ENCODE assay signal across 30 cellular contexts in the genomic region with DNA sequence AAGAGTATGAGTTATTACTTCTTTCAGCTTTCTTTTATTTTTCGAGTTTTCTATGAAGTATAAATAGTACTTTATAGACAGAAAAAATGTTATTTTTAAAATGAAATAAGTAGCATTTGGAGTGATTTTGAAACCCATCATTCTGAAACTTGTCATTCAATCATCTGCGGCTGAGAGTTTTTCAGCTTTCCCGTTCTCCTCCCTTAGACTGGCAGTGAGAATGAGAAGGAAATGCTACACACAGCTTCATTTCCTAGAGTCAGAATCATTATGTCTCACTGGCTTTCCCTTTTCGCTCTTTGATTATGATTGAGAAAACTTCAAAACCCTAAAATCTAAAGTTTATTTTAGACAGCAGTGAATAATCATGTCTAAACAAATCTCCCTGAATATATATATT. TPM values are rescaled to one million over a fixed set of nuclear protein-coding genes. Genes with fewer than 3 reads are reported as not detected.
A peak's percentile ranks its signal among the peaks of the same experiment; 100 is the strongest.
DNase-seq lines count a peak whose midpoint lies in the region; ATAC-seq and TF ChIP-seq lines count a peak whose summit lies in the region.
"Had no signal": no experiment of that assay in that cellular context is flagged by ENCODE, and none has a peak within 500 bp of the region (broad histone marks: within the 10 kb centered on the region; RNA-seq: fewer than 3 reads in every experiment).

No MANE protein-coding gene starts in this region.

- H3K9me3 ChIP-seq in SK-N-SH = no peaks in the 10 kb centered on the region
- no peaks in the 10 kb centered on the region for H3K9me3 ChIP-seq in skeletal muscle satellite cell (replicated peaks; ENCODE audit: low read length)
- H3K9me3 ChIP-seq in naive thymus-derived CD4-positive, alpha-beta T cell (ENCODE audit: control insufficient read depth in 2 of 3, low read length in 3 of 3) = no peaks in the 10 kb centered on the region
- H3K9me3 ChIP-seq: Caco-2, gastrocnemius medialis, psoas muscle, SJCRH30 had no signal

- intact Hi-C loops in naive thymus-derived CD4-positive, alpha-beta T cell (cut with micrococcal nuclease) = loop anchor here in 1 of 2 donors (10.0 kb wide), 1 partner anchor 1350 kb away; no protein-coding TSS in a partner anchor

- H3K9ac ChIP-seq in SK-N-SH (no peak overlapping the region), skeletal muscle satellite cell (ENCODE audit: low read depth, low read length) (peak overlapping the region; percentile 27)

- peaks cover 17% of the 10 kb centered on the region for H3F3A ChIP-seq in SK-N-SH (replicated peaks; ENCODE audit: insufficient read depth)

- WGBS in SK-N-SH (ENCODE audit: low lambda C conversion rate) = 77% methylated on average over 4 of the region's 4 CpGs

- no peak overlapping the region for H3K4me3 Mint-ChIP-seq in activated T-helper 17 cell treated with anti-CD3 and anti-CD28 coated beads, Interleukin-2, amount 50 U/mL, for 72 hours
- no peak overlapping the region for H3K4me3 Mint-ChIP-seq in naive thymus-derived CD4-positive, alpha-beta T cell
- no peak overlapping the region for H3K4me3 Mint-ChIP-seq in T-helper 2 cell treated with Interferon-gamma antibody and Interleukin-4, amounts not matched to agents 5 μg/mL and 100 μg/mL, for 36 hours
- H3K4me3 Mint-ChIP-seq: activated CD4-positive, alpha-beta T cell treated with anti-CD3 and anti-CD28 coated beads, Interleukin-2, amount 10 ng/mL, durations not matched to agents 7 days and 5 days; activated naive CD4-positive, alpha-beta T cell treated with anti-CD3 and anti-CD28 coated beads, Interleukin-2, amount 10 ng/mL, durations not matched to agents 7 days and 5 days; brain; naive thymus-derived CD8-positive, alpha-beta T cell; WTC11 had no signal

- CTCF ChIA-PET in SK-N-SH (lab: Yijun Ruan, JAX) = interaction anchor here (0.6 to 4.9 kb wide), 10 partner anchors 10 to 481 kb away, joined by 4 to 69 read pairs (median 8); no protein-coding TSS in a partner anchor
- CTCF ChIA-PET in naive thymus-derived CD4-positive, alpha-beta T cell (lab: Charles Lee) = interaction anchor here (0.6 to 6.2 kb wide), 5 partner anchors 9 to 702 kb away, joined by 3 to 46 read pairs (median 3); no protein-coding TSS in a partner anchor

- H3K9me2 ChIP-seq in SK-N-SH = no peaks in the 10 kb centered on the region

- no peak overlapping the region for H3K4me3 ChIP-seq in SK-N-SH (ENCODE audit: low read depth in 2 of 2, low read length in 1 of 2)
- H3K4me3 ChIP-seq in skeletal muscle satellite cell (ENCODE audit: low read length) = no peak overlapping the region
- H3K4me3 ChIP-seq in naive thymus-derived CD4-positive, alpha-beta T cell (ENCODE audit: low read length) = no peak overlapping the region
- H3K4me3 ChIP-seq: gastrocnemius medialis, psoas muscle, SJCRH30 had no signal

- H4K20me1 ChIP-seq in SK-N-SH (ENCODE audit: insufficient read depth) = no peaks in the 10 kb centered on the region

- H3K36me3 Mint-ChIP-seq in activated T-helper 17 cell treated with anti-CD3 and anti-CD28 coated beads, Interleukin-2, amount 50 U/mL, for 72 hours (ENCODE audit: low read depth) = no peaks in the 10 kb centered on the region
- H3K36me3 Mint-ChIP-seq in naive thymus-derived CD4-positive, alpha-beta T cell = no peaks in the 10 kb centered on the region
- no peaks in the 10 kb centered on the region for H3K36me3 Mint-ChIP-seq in T-helper 2 cell treated with Interferon-gamma antibody and Interleukin-4, amounts not matched to agents 5 μg/mL and 100 μg/mL, for 36 hours (ENCODE audit: low read depth)
- H3K36me3 Mint-ChIP-seq: activated naive CD4-positive, alpha-beta T cell treated with anti-CD3 and anti-CD28 coated beads, Interleukin-2, amount 10 ng/mL, durations not matched to agents 7 days and 5 days; brain; naive thymus-derived CD8-positive, alpha-beta T cell; WTC11 had no signal

- no peaks in the 10 kb centered on the region for H3K79me2 ChIP-seq in SK-N-SH (ENCODE audit: insufficient read depth)

- no peaks in the 10 kb centered on the region for H3K4me1 Mint-ChIP-seq in activated T-helper 17 cell treated with anti-CD3 and anti-CD28 coated beads, Interleukin-2, amount 50 U/mL, for 72 hours
- peaks cover 0 to 6% (median 0%) of the 10 kb centered on the region in 7 donors for H3K4me1 Mint-ChIP-seq in naive thymus-derived CD4-positive, alpha-beta T cell
- peaks cover 3% of the 10 kb centered on the region for H3K4me1 Mint-ChIP-seq in T-helper 2 cell treated with Interferon-gamma antibody and Interleukin-4, amounts not matched to agents 5 μg/mL and 100 μg/mL, for 36 hours (ENCODE audit: low read depth)
- H3K4me1 Mint-ChIP-seq: activated CD4-positive, alpha-beta T cell treated with anti-CD3 and anti-CD28 coated beads, Interleukin-2, amount 10 ng/mL, durations not matched to agents 7 days and 5 days; activated naive CD4-positive, alpha-beta T cell treated with anti-CD3 and anti-CD28 coated beads, Interleukin-2, amount 10 ng/mL, durations not matched to agents 7 days and 5 days had no signal

- TF ChIP-seq EP300 in SK-N-SH (IDR thresholded peaks at IDR 0.05; ENCODE audit: borderline replicate concordance in 1 of 2, low read depth in 1 of 2, low read length in 1 of 2) = no peak

- H3K4me1 ChIP-seq in SK-N-SH (ENCODE audit: control insufficient read depth in 1 of 2, insufficient read depth in 2 of 2, low read depth in 1 of 2, low read length in 1 of 2) (peaks cover 8 to 13% of the 10 kb centered on the region in 2 experiments), skeletal muscle satellite cell (ENCODE audit: control insufficient read depth, insufficient read depth, low read length) (peaks cover 27% of the 10 kb centered on the region)
- no peaks in the 10 kb centered on the region for H3K4me1 ChIP-seq in naive thymus-derived CD4-positive, alpha-beta T cell (ENCODE audit: control insufficient read depth in 2 of 2, insufficient read depth in 2 of 2, low read length in 2 of 2)
- H3K4me1 ChIP-seq: gastrocnemius medialis, psoas muscle, SJCRH30 had no signal

- no peaks in the 10 kb centered on the region for H3K9me3 Mint-ChIP-seq in activated T-helper 17 cell treated with anti-CD3 and anti-CD28 coated beads, Interleukin-2, amount 50 U/mL, for 72 hours
- no peaks in the 10 kb centered on the region for H3K9me3 Mint-ChIP-seq in naive thymus-derived CD4-positive, alpha-beta T cell
- no peaks in the 10 kb centered on the region for H3K9me3 Mint-ChIP-seq in T-helper 2 cell treated with Interferon-gamma antibody and Interleukin-4, amounts not matched to agents 5 μg/mL and 100 μg/mL, for 36 hours
- H3K9me3 Mint-ChIP-seq: activated CD4-positive, alpha-beta T cell treated with anti-CD3 and anti-CD28 coated beads, Interleukin-2, amount 10 ng/mL, durations not matched to agents 7 days and 5 days; activated naive CD4-positive, alpha-beta T cell treated with anti-CD3 and anti-CD28 coated beads, Interleukin-2, amount 10 ng/mL, durations not matched to agents 7 days and 5 days; brain; naive thymus-derived CD8-positive, alpha-beta T cell; WTC11 had no signal

- POLR2A ChIA-PET in SK-N-SH (lab: Yijun Ruan, JAX) = interaction anchor here (1.1 kb wide), 1 partner anchor 34 kb away, joined by 3 read pairs; a partner anchor contains a TSS
- POLR2A ChIA-PET in naive thymus-derived CD4-positive, alpha-beta T cell (lab: Charles Lee) = interaction anchor here (0.8 kb wide), 1 partner anchor 220 kb away, joined by 4 read pairs; no protein-coding TSS in a partner anchor

- peak overlapping the region in 1 of 2 experiments; percentile 55; a peak in 2 of 4 replicates for H3K27ac ChIP-seq in SK-N-SH (ENCODE audit: low read depth in 2 of 2, low read length in 1 of 2)
- no peak overlapping the region for H3K27ac ChIP-seq in naive thymus-derived CD4-positive, alpha-beta T cell (ENCODE audit: low read depth, low read length)
- H3K27ac ChIP-seq: 22Rv1, C4-2B, gastrocnemius medialis, psoas muscle, SJCRH30 had no signal

- H3K27me3 ChIP-seq in SK-N-SH (ENCODE audit: insufficient read depth) (no peaks in the 10 kb centered on the region), skeletal muscle satellite cell (ENCODE audit: control insufficient read depth, insufficient read depth, low read length) (no peaks in the 10 kb centered on the region)
- H3K27me3 ChIP-seq in naive thymus-derived CD4-positive, alpha-beta T cell (ENCODE audit: control insufficient read depth in 2 of 2, insufficient read depth in 2 of 2, low read length in 2 of 2) = no peaks in the 10 kb centered on the region
- H3K27me3 ChIP-seq: gastrocnemius medialis, SJCRH30 had no signal

- TF ChIP-seq CTCF in SK-N-SH (IDR thresholded peaks at IDR 0.05) = no peak

- H3K27me3 Mint-ChIP-seq in activated T-helper 17 cell treated with anti-CD3 and anti-CD28 coated beads, Interleukin-2, amount 50 U/mL, for 72 hours = no peaks in the 10 kb centered on the region
- peaks cover 0 to 15% (median 3%) of the 10 kb centered on the region in 5 donors for H3K27me3 Mint-ChIP-seq in naive thymus-derived CD4-positive, alpha-beta T cell
- peaks cover 12% of the 10 kb centered on the region for H3K27me3 Mint-ChIP-seq in T-helper 2 cell treated with Interferon-gamma antibody and Interleukin-4, amounts not matched to agents 5 μg/mL and 100 μg/mL, for 36 hours (ENCODE audit: low read depth)
- H3K27me3 Mint-ChIP-seq: brain had no signal

- TF ChIP-seq RAD21 in SK-N-SH (IDR thresholded peaks at IDR 0.05; ENCODE audit: low read length) = no peak

- H3K36me3 ChIP-seq in SK-N-SH (replicated peaks in 1 of 2; ENCODE audit: control insufficient read depth in 1 of 2, insufficient read depth in 2 of 2, low read length in 1 of 2) (no peaks in the 10 kb centered on the region), skeletal muscle satellite cell (ENCODE audit: insufficient read depth, low read length) (no peaks in the 10 kb centered on the region)
- H3K36me3 ChIP-seq in naive thymus-derived CD4-positive, alpha-beta T cell (ENCODE audit: control insufficient read depth in 2 of 3, insufficient read depth in 3 of 3, low read length in 3 of 3) = no peaks in the 10 kb centered on the region
- H3K36me3 ChIP-seq: gastrocnemius medialis, SJCRH30 had no signal

- H2AFZ ChIP-seq in SK-N-SH (ENCODE audit: low read depth) = peak overlapping the region; percentile 1; the same call in 1 of the 2 replicates

- ATAC-seq in SK-N-SH treated with all-trans-retinoic acid at 6 μM for 48 hours (no peak), GM21529 (IDR thresholded peaks at IDR 0.05; ENCODE audit: unreplicated experiment) (peak; percentile 64)
- peak; percentile 94 for ATAC-seq in activated T-helper 17 cell treated with anti-CD3 and anti-CD28 coated beads, Interleukin-2, amount 50 U/mL, for 72 hours (replicated peaks)
- ATAC-seq in naive thymus-derived CD4-positive, alpha-beta T cell = no peak
- ATAC-seq: gastrocnemius medialis; naive thymus-derived CD8-positive, alpha-beta T cell; Panc1; psoas muscle; sciatic nerve; WTC11 had no signal

- H3K27ac Mint-ChIP-seq in activated T-helper 17 cell treated with anti-CD3 and anti-CD28 coated beads, Interleukin-2, amount 50 U/mL, for 72 hours = no peak overlapping the region
- no peak overlapping the region for H3K27ac Mint-ChIP-seq in naive thymus-derived CD4-positive, alpha-beta T cell
- no peak overlapping the region for H3K27ac Mint-ChIP-seq in T-helper 2 cell treated with Interferon-gamma antibody and Interleukin-4, amounts not matched to agents 5 μg/mL and 100 μg/mL, for 36 hours
- H3K27ac Mint-ChIP-seq: activated CD4-positive, alpha-beta T cell treated with anti-CD3 and anti-CD28 coated beads, Interleukin-2, amount 10 ng/mL, durations not matched to agents 7 days and 5 days; activated naive CD4-positive, alpha-beta T cell treated with anti-CD3 and anti-CD28 coated beads, Interleukin-2, amount 10 ng/mL, durations not matched to agents 7 days and 5 days; brain; naive thymus-derived CD8-positive, alpha-beta T cell; WTC11 had no signal

- H3K4me2 ChIP-seq in SK-N-SH (peak overlapping the region; percentile 30), skeletal muscle satellite cell (ENCODE audit: low read length) (no peak overlapping the region)

- no peak for DNase-seq in SK-N-SH
- DNase-seq in naive thymus-derived CD4-positive, alpha-beta T cell = no peak
- DNase-seq in T-helper 2 cell treated with Interferon-gamma antibody and Interleukin-4, amounts not matched to agents 5 μg/mL and 100 μg/mL, for 36 hours (ENCODE audit: low spot score) = no peak
- DNase-seq in H4 (ENCODE audit: low spot score) = no peak
- DNase-seq: activated CD4-positive, alpha-beta T cell treated with anti-CD3 and anti-CD28 coated beads, Interleukin-2, amount 10 ng/mL, durations not matched to agents 7 days and 5 days; activated naive CD4-positive, alpha-beta T cell treated with anti-CD3 and anti-CD28 coated beads, Interleukin-2, amount 10 ng/mL, durations not matched to agents 7 days and 5 days; amniotic stem cell; Caco-2; DMS53; gastrocnemius medialis; kidney glomerular epithelial cell; naive thymus-derived CD8-positive, alpha-beta T cell; NCI-H1436 treated with DMSO at 0.1 percent for 48 hours; NCI-H2081 treated with DMSO at 0.1 percent for 48 hours; NCI-H226; NCI-H526 treated with DMSO at 0.1 percent for 48 hours; nucleus accumbens; psoas muscle; SJCRH30; stimulated activated CD4-positive, alpha-beta T cell treated with anti-CD3 and anti-CD28 coated beads, Interleukin-4, amount 100 ng/mL, for 1 hour had no signal

RNA-seq across cellular contexts. Expression of a gene that starts 33.7 kb away (rescaled TPM):
- polyA plus RNA-seq in SK-N-SH (2012; rRNA removed) = 15.2 and 18.0 TPM in 2 replicates
- 20.7 and 25.8 TPM in 2 replicates for polyA plus RNA-seq in SK-N-SH (2012; cell fraction: cytosol; rRNA removed)
- 6.6 and 8.8 TPM in 2 replicates for polyA plus RNA-seq in SK-N-SH (2012; cell fraction: nucleus; rRNA removed)
- 10 to 100 TPM; 18.7 to 38.7 TPM for total RNA-seq in activated T-helper 17 cell treated with anti-CD3 and anti-CD28 coated beads, Interleukin-2, amount 50 U/mL, for 72 hours
- total RNA-seq in skeletal muscle satellite cell (2012; rRNA removed) = 124 and 131 TPM in 2 replicates
- total RNA-seq in naive thymus-derived CD4-positive, alpha-beta T cell = 10 to 100 TPM in 1 of 5 experiments, 1 to 10 TPM in 4; 4.6 to 14.7 (median 8.5) TPM
- 10 to 100 TPM; 10.3 to 17.2 TPM for polyA plus RNA-seq in naive thymus-derived CD4-positive, alpha-beta T cell
- 19.3 and 25.6 TPM in 2 replicates for total RNA-seq in H4 (2014; rRNA removed; shearing (Covaris generic))

Comparison
In these comparisons a context has a peak if more than half of its experiments do, and no peak if none do; other contexts are left out.
1. ATAC-seq: peak in GM21529 (single experiment) and activated T-helper 17 cell treated with anti-CD3 and anti-CD28 coated beads, Interleukin-2, amount 50 U/mL, for 72 hours (single experiment); none in SK-N-SH treated with all-trans-retinoic acid at 6 μM for 48 hours (single experiment) and naive thymus-derived CD4-positive, alpha-beta T cell (single experiment).